Comparison of ENCODE assay signal across 25 cellular contexts in the genomic region with DNA sequence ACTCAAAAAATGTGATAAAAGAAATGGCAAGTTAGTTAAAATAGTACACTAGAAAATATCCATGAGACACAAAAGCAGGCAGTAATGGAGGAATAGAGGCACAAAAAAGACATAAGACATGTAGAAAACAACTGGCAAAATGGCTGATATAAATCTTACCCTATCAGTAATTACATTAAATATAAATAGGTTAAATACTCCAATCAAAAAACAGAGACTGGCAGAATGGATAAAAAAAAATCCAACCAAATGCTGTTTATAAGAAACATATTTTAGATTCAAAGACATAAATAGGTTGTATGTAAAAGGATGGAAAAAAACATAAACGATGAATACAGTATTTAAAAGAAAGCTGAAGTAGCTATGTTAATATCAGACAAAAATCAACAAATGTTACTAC. TPM values are rescaled to one million over a fixed set of nuclear protein-coding genes. Genes with fewer than 3 reads are reported as not detected.
"Had no signal": no experiment of that assay in that cellular context is flagged by ENCODE, and none has a peak within 500 bp of the region (broad histone marks: within the 10 kb centered on the region; RNA-seq: fewer than 3 reads in every experiment).

No MANE protein-coding gene starts in this region.

- H3K27me3 ChIP-seq: dorsolateral prefrontal cortex, esophagus muscularis mucosa, gastroesophageal sphincter, heart right ventricle, left lung had no signal

- H3K36me3 Mint-ChIP-seq: mesothelial cell of epicardium had no signal

- H3K27ac Mint-ChIP-seq: mesothelial cell of epicardium, naive B cell had no signal

- H3K27ac ChIP-seq: coronary artery, dorsolateral prefrontal cortex, esophagus muscularis mucosa, foreskin keratinocyte, gastroesophageal sphincter, heart right ventricle, left lung, lower lobe of right lung had no signal

- H3K36me3 ChIP-seq: esophagus muscularis mucosa, gastroesophageal sphincter, heart right ventricle, left lung, lower lobe of right lung had no signal

- DNase-seq: dermis blood vessel endothelial cell; dorsolateral prefrontal cortex; effector CD4-positive, alpha-beta T cell; effector memory CD4-positive, alpha-beta T cell; foreskin keratinocyte; heart right ventricle; hippocampal formation; left cardiac atrium; left lung; left ventricle myocardium superior; lower lobe of right lung; mesenchymal stem cell; mucosa of descending colon; naive B cell had no signal

- ATAC-seq: foreskin keratinocyte, gastroesophageal sphincter, heart right ventricle, left cardiac atrium, left lung, left ventricle myocardium superior, lower lobe of right lung, mucosa of descending colon had no signal

- H3K4me3 Mint-ChIP-seq: mesothelial cell of epicardium, naive B cell had no signal

- H3K4me1 Mint-ChIP-seq: mesothelial cell of epicardium, naive B cell had no signal

- H3K4me1 ChIP-seq: esophagus muscularis mucosa, foreskin keratinocyte, gastroesophageal sphincter, heart right ventricle, left lung, lower lobe of right lung had no signal

- FAIRE-seq: endothelial cell of umbilical vein, keratinocyte had no signal

- H3K4me3 ChIP-seq: coronary artery, dorsolateral prefrontal cortex, esophagus muscularis mucosa, gastroesophageal sphincter, heart right ventricle, left lung, lower lobe of right lung, mucosa of descending colon had no signal

RNA-seq across cellular contexts. Expression of a gene that starts 15.3 kb away (rescaled TPM):
- total RNA-seq: endothelial cell of umbilical vein, epithelial cell of proximal tubule, fibroblast of villous mesenchyme, foreskin keratinocyte, kidney epithelial cell, myocyte had no signal
- polyA plus RNA-seq: endothelial cell of umbilical vein, fibroblast of lung, foreskin keratinocyte, keratinocyte had no signal
